Comparison of ENCODE assay signal across 1 cellular context in genomic region chr3:99872633-99873254, GRCh38.
TF ChIP-seq lines count a peak whose summit lies in the region.

No MANE protein-coding gene starts in this region.

TF ChIP-seq in SK-N-SH treated with all-trans-retinoic acid at 6 μM for 48 hours, 23 proteins besides CTCF, POLR2A, EP300 and RAD21 (continued from another document):
- TF ChIP-seq ZFP30 (CRISPR knock-in tag; IDR thresholded peaks at IDR 0.05) (no peak), GLIS3 (CRISPR knock-in tag; IDR thresholded peaks at IDR 0.05) (no peak), ZNF8 (CRISPR knock-in tag; IDR thresholded peaks at IDR 0.05) (no peak), ISL1 (CRISPR knock-in tag; IDR thresholded peaks at IDR 0.05) (no peak), TOX (CRISPR knock-in tag; IDR thresholded peaks at IDR 0.05; ENCODE audit: borderline replicate concordance) (no peak)
